ENCODE assay signal across 1 cellular context in the genomic region with DNA sequence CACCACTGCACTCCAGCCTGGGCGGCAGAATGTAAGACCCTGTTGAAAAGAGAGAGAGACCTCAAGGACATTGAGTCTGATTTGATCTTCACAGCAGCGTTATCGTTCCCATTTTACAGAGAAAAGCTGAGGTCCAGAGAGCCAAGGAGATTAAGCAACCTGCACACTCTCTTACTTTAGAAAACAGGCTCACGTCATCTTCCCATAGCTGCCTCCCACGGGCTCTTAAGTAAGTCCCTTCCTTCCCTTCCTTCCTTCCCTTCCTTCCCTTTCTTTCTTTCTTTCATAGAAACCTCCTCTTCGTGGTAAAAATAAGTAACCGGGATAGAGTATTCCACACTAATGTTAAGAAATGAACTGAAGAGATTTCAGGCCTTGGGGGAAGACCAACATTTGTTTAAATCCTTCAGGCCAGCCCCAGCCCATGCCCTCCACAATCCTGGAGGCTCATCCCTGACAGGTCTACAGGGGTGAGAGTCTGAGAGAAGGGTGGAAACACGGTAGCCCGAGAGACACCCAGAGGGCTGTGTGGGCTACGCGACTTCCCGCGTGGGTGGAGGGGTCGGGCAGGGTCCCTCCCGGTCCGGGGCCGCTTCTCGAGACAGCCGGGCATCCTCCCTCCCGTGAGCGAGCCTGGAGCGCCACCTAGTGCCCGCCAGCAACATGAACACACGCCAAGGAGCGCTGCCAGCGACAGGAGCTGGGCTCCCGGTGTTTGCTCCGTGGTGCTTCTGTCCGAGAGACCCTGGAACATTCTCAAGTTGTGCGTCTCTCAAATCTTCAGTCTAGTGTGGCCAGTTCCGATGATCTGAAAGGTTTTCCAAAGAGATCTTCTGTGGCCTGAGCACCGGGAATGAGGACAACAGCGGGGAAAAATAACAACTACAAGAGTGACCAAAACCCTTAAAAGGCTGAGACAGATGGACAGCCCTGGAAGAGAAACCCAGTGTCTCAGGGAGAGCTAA.
TF ChIP-seq lines count a peak whose summit lies in the region.

No MANE protein-coding gene starts in this region.

TF ChIP-seq in HepG2, 621 proteins besides CTCF, POLR2A, EP300 and RAD21 (continued from another document and continues in another):
- TF ChIP-seq ZGPAT (CRISPR knock-in tag; IDR thresholded peaks at IDR 0.05) (0 out of 2 replicates have a peak, but pooled peaks have one; percentile 25), NAIF1 (CRISPR knock-in tag; IDR thresholded peaks at IDR 0.05; ENCODE audit: borderline replicate concordance) (no peak), ZNF10 (CRISPR knock-in tag; IDR thresholded peaks at IDR 0.05; ENCODE audit: borderline replicate concordance, low read depth) (no peak), ARID2 (CRISPR knock-in tag; IDR thresholded peaks at IDR 0.05; ENCODE audit: borderline replicate concordance) (no peak), SETDB1 (CRISPR knock-in tag; IDR thresholded peaks at IDR 0.05; ENCODE audit: borderline replicate concordance) (no peak), HMG20A (CRISPR knock-in tag; IDR thresholded peaks at IDR 0.05; ENCODE audit: borderline replicate concordance) (no peak), NFIC (IDR thresholded peaks at IDR 0.05; ENCODE audit: low read length) (no peak), SOX5 (CRISPR knock-in tag; IDR thresholded peaks at IDR 0.05; ENCODE audit: borderline replicate concordance) (no peak), TEAD2 (CRISPR knock-in tag; IDR thresholded peaks at IDR 0.05) (no peak), ASH2L (IDR thresholded peaks at IDR 0.05; ENCODE audit: insufficient read length, low read depth, low read length) (no peak), WIZ (CRISPR knock-in tag; IDR thresholded peaks at IDR 0.05) (no peak), ZNF615 (CRISPR knock-in tag; IDR thresholded peaks at IDR 0.05; ENCODE audit: borderline replicate concordance) (no peak), EZH2 (conservative IDR thresholded peaks at IDR 0.05; ENCODE audit: low read depth, low read length) (0 out of 2 replicates have a peak, but pooled peaks have one; percentile 76), ATM (IDR thresholded peaks at IDR 0.05; ENCODE audit: borderline replicate concordance) (no peak), ZNF788 (CRISPR knock-in tag; IDR thresholded peaks at IDR 0.05; ENCODE audit: borderline replicate concordance) (no peak), CHCHD3 (CRISPR knock-in tag; IDR thresholded peaks at IDR 0.05) (no peak), ZNF670 (CRISPR knock-in tag; IDR thresholded peaks at IDR 0.05; ENCODE audit: borderline replicate concordance) (no peak), HOXA3 (CRISPR knock-in tag; IDR thresholded peaks at IDR 0.05) (no peak), ISX (CRISPR knock-in tag; conservative IDR thresholded peaks at IDR 0.05) (no peak), MBNL3 (CRISPR knock-in tag; conservative IDR thresholded peaks at IDR 0.05) (no peak), ZNF350 (CRISPR knock-in tag; IDR thresholded peaks at IDR 0.05; ENCODE audit: borderline replicate concordance, low read depth) (peak; percentile 49; the same call in 1 of the 2 replicates), KDM2A (CRISPR knock-in tag; IDR thresholded peaks at IDR 0.05; ENCODE audit: borderline replicate concordance, low read depth) (peak; percentile 81), HHEX (CRISPR knock-in tag; IDR thresholded peaks at IDR 0.05) (no peak), ZNF616 (CRISPR knock-in tag; IDR thresholded peaks at IDR 0.05; ENCODE audit: low read depth) (no peak; the same call in 1 of the 2 replicates), NKX3-1 (CRISPR knock-in tag; IDR thresholded peaks at IDR 0.05) (no peak), CCDC6 (CRISPR knock-in tag; IDR thresholded peaks at IDR 0.05) (no peak), NR2F1 (CRISPR knock-in tag; IDR thresholded peaks at IDR 0.05) (no peak), ZNF280D (CRISPR knock-in tag; IDR thresholded peaks at IDR 0.05) (no peak), HNF1B (CRISPR knock-in tag; IDR thresholded peaks at IDR 0.05) (peak; percentile 87), ZBTB37 (CRISPR knock-in tag; IDR thresholded peaks at IDR 0.05) (no peak), ZNF7 (CRISPR knock-in tag; IDR thresholded peaks at IDR 0.05) (no peak), ZNF672 (CRISPR knock-in tag; IDR thresholded peaks at IDR 0.05) (no peak), ZNF546 (CRISPR knock-in tag; conservative IDR thresholded peaks at IDR 0.05) (no peak), CBFB (CRISPR knock-in tag; IDR thresholded peaks at IDR 0.05) (no peak), E2F5 (CRISPR knock-in tag; conservative IDR thresholded peaks at IDR 0.05) (no peak), MTF1 (CRISPR knock-in tag; IDR thresholded peaks at IDR 0.05) (no peak), ZMAT5 (CRISPR knock-in tag; IDR thresholded peaks at IDR 0.05; ENCODE audit: borderline replicate concordance, low read depth) (no peak)
- TF ChIP-seq, protein P1, sequence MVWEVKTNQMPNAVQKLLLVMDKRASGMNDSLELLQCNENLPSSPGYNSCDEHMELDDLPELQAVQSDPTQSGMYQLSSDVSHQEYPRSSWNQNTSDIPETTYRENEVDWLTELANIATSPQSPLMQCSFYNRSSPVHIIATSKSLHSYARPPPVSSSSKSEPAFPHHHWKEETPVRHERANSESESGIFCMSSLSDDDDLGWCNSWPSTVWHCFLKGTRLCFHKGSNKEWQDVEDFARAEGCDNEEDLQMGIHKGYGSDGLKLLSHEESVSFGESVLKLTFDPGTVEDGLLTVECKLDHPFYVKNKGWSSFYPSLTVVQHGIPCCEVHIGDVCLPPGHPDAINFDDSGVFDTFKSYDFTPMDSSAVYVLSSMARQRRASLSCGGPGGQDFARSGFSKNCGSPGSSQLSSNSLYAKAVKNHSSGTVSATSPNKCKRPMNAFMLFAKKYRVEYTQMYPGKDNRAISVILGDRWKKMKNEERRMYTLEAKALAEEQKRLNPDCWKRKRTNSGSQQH (CRISPR knock-in tag; IDR thresholded peaks at IDR 0.05; ENCODE audit: low read depth): no peak
- TF ChIP-seq, protein P2, sequence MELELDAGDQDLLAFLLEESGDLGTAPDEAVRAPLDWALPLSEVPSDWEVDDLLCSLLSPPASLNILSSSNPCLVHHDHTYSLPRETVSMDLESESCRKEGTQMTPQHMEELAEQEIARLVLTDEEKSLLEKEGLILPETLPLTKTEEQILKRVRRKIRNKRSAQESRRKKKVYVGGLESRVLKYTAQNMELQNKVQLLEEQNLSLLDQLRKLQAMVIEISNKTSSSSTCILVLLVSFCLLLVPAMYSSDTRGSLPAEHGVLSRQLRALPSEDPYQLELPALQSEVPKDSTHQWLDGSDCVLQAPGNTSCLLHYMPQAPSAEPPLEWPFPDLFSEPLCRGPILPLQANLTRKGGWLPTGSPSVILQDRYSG (CRISPR knock-in tag; IDR thresholded peaks at IDR 0.05): no peak
- TF ChIP-seq, protein P3, sequence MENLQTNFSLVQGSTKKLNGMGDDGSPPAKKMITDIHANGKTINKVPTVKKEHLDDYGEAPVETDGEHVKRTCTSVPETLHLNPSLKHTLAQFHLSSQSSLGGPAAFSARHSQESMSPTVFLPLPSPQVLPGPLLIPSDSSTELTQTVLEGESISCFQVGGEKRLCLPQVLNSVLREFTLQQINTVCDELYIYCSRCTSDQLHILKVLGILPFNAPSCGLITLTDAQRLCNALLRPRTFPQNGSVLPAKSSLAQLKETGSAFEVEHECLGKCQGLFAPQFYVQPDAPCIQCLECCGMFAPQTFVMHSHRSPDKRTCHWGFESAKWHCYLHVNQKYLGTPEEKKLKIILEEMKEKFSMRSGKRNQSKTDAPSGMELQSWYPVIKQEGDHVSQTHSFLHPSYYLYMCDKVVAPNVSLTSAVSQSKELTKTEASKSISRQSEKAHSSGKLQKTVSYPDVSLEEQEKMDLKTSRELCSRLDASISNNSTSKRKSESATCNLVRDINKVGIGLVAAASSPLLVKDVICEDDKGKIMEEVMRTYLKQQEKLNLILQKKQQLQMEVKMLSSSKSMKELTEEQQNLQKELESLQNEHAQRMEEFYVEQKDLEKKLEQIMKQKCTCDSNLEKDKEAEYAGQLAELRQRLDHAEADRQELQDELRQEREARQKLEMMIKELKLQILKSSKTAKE (CRISPR knock-in tag; IDR thresholded peaks at IDR 0.05; ENCODE audit: borderline replicate concordance): no peak
- TF ChIP-seq, protein P4, sequence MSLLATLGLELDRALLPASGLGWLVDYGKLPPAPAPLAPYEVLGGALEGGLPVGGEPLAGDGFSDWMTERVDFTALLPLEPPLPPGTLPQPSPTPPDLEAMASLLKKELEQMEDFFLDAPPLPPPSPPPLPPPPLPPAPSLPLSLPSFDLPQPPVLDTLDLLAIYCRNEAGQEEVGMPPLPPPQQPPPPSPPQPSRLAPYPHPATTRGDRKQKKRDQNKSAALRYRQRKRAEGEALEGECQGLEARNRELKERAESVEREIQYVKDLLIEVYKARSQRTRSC (CRISPR knock-in tag; IDR thresholded peaks at IDR 0.05; ENCODE audit: low read depth): no peak
- TF ChIP-seq, protein P5, sequence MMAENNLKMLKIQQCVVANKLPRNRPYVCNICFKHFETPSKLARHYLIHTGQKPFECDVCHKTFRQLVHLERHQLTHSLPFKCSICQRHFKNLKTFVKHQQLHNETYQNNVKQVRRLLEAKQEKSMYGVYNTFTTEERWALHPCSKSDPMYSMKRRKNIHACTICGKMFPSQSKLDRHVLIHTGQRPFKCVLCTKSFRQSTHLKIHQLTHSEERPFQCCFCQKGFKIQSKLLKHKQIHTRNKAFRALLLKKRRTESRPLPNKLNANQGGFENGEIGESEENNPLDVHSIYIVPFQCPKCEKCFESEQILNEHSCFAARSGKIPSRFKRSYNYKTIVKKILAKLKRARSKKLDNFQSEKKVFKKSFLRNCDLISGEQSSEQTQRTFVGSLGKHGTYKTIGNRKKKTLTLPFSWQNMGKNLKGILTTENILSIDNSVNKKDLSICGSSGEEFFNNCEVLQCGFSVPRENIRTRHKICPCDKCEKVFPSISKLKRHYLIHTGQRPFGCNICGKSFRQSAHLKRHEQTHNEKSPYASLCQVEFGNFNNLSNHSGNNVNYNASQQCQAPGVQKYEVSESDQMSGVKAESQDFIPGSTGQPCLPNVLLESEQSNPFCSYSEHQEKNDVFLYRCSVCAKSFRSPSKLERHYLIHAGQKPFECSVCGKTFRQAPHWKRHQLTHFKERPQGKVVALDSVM (CRISPR knock-in tag; IDR thresholded peaks at IDR 0.05): no peak
